ENCODE assay signal across 11 cellular contexts in genomic region chr14:68608235-68608962, GRCh38.
DNase-seq lines count a peak whose midpoint lies in the region; ATAC-seq and TF ChIP-seq lines count a peak whose summit lies in the region.
"Had no signal": no experiment of that assay in that cellular context is flagged by ENCODE, and none has a peak within 500 bp of the region (broad histone marks: within the 10 kb centered on the region; RNA-seq: fewer than 3 reads in every experiment).

No MANE protein-coding gene starts in this region.

- POLR2A ChIA-PET in activated B cell treated with CpG ODN at 0.5 μM for 24 hours (lab: Charles Lee) (interaction anchor here (0.7 to 1.0 kb wide), 3 partner anchors 10 to 206 kb away, joined by 3 to 6 read pairs (median 3); no protein-coding TSS in a partner anchor), WTC11 (lab: Charles Lee) (no interaction called here)

- H3K36me3 ChIP-seq in HUES6 (ENCODE audit: control insufficient read depth, insufficient read depth, low read length) = no peaks in the 10 kb centered on the region
- no peaks in the 10 kb centered on the region for H3K36me3 ChIP-seq in skeletal muscle satellite cell (ENCODE audit: insufficient read depth, low read length)

- TF ChIP-seq CTCF in activated B cell treated with CpG ODN at 0.5 μM for 24 hours (IDR thresholded peaks at IDR 0.05) (no peak), WTC11 (IDR thresholded peaks at IDR 0.05) (no peak)

- no peak overlapping the region for H3K4me2 ChIP-seq in skeletal muscle satellite cell (ENCODE audit: low read length)

- H3K27me3 ChIP-seq in HUES6 (ENCODE audit: control insufficient read depth, insufficient read depth, low read length) (no peaks in the 10 kb centered on the region), skeletal muscle satellite cell (ENCODE audit: control insufficient read depth, insufficient read depth, low read length) (no peaks in the 10 kb centered on the region)

- H3K9me3 ChIP-seq in HUES6 (ENCODE audit: control insufficient read depth, insufficient read depth, low read depth, low read length) = peaks cover 4% of the 10 kb centered on the region; the same call in 1 of the 2 replicates
- peaks cover 15% of the 10 kb centered on the region for H3K9me3 ChIP-seq in skeletal muscle satellite cell (replicated peaks; ENCODE audit: low read length)

- DNase-seq in activated B cell treated with CpG ODN at 0.5 μM for 24 hours (no peak), left kidney (ENCODE audit: low read depth, low spot score) (peak; percentile 44), cortex of kidney (lab: John Stamatoyannopoulos, UW) (no peak), WTC11 (ENCODE audit: low spot score) (no peak), NCI-H1694 treated with DMSO at 0.1 percent for 48 hours (lab: John Stamatoyannopoulos, UW) (no peak)
- DNase-seq: DMS53, SW 1271 had no signal

- H3K27me3 Mint-ChIP-seq in activated B cell treated with CpG ODN at 0.5 μM for 24 hours = no peaks in the 10 kb centered on the region
- no peaks in the 10 kb centered on the region for H3K27me3 Mint-ChIP-seq in WTC11 (ENCODE audit: low read depth)

- H3K4me3 Mint-ChIP-seq in activated B cell treated with CpG ODN at 0.5 μM for 24 hours (no peak overlapping the region), WTC11 (no peak overlapping the region)

- CTCF ChIA-PET in activated B cell treated with CpG ODN at 0.5 μM for 24 hours (lab: Charles Lee) = no interaction called here
- CTCF ChIA-PET in WTC11 (lab: Charles Lee) = interaction anchor here (1.3 kb wide), 1 partner anchor 51 kb away, joined by 3 read pairs; no protein-coding TSS in a partner anchor

- H3K9me3 Mint-ChIP-seq in activated B cell treated with CpG ODN at 0.5 μM for 24 hours (peaks cover 4% of the 10 kb centered on the region), WTC11 (0 out of 2 replicates have a peak, but pooled peaks cover 6% of the 10 kb centered on the region)

- ATAC-seq in activated B cell treated with CpG ODN at 0.5 μM for 24 hours (ENCODE audit: low read depth) = peak; percentile 47
- no peak for ATAC-seq in HG02870 (IDR thresholded peaks at IDR 0.05; ENCODE audit: unreplicated experiment)
- ATAC-seq in WTC11 = no peak

- peak overlapping the region; percentile 36 for H3K27ac Mint-ChIP-seq in activated B cell treated with CpG ODN at 0.5 μM for 24 hours
- H3K27ac Mint-ChIP-seq in WTC11 = no peak overlapping the region; the same call in 1 of the 2 replicates
- H3K27ac Mint-ChIP-seq: activated T-helper 2 cell treated with anti-CD3 and anti-CD28 coated beads, Interferon-gamma antibody, Interleukin-2, Interleukin-4, amounts not matched to agents 10 μg/mL and 5 μg/mL and 100 μg/mL, durations not matched to agents 14 hours and 24 hours and 36 hours had no signal

- intact Hi-C loops in activated B cell treated with CpG ODN at 0.5 μM for 24 hours (cut with micrococcal nuclease) = no loop called here

- H3K36me3 Mint-ChIP-seq in activated B cell treated with CpG ODN at 0.5 μM for 24 hours (ENCODE audit: low read depth) (peaks cover 2% of the 10 kb centered on the region), WTC11 (no peaks in the 10 kb centered on the region)

- H3K4me1 ChIP-seq in HUES6 (ENCODE audit: control insufficient read depth, insufficient read depth, low read length) (peaks cover 19% of the 10 kb centered on the region), skeletal muscle satellite cell (ENCODE audit: control insufficient read depth, insufficient read depth, low read length) (peaks cover 39% of the 10 kb centered on the region)

- H3K4me1 Mint-ChIP-seq in activated B cell treated with CpG ODN at 0.5 μM for 24 hours = no peaks in the 10 kb centered on the region
- peaks cover 41% of the 10 kb centered on the region for H3K4me1 Mint-ChIP-seq in WTC11

- H3K9ac ChIP-seq in HUES6 (ENCODE audit: low read length) (peak overlapping the region; percentile 45), skeletal muscle satellite cell (ENCODE audit: low read depth, low read length) (peak overlapping the region; percentile 56)

- H3K4me3 ChIP-seq in HUES6 (ENCODE audit: low read depth, low read length) = no peak overlapping the region
- H3K4me3 ChIP-seq in skeletal muscle satellite cell (ENCODE audit: low read length) = no peak overlapping the region

- no peak overlapping the region; the same call in 1 of the 2 replicates for H3K27ac ChIP-seq in HUES6 (ENCODE audit: low read depth, low read length)

TF ChIP-seq in WTC11, 78 proteins besides CTCF, POLR2A, EP300 and RAD21 (continues in another document):
- TF ChIP-seq ZNF219 (CRISPR knock-in tag; IDR thresholded peaks at IDR 0.05; ENCODE audit: borderline replicate concordance) (no peak), ZNF532 (CRISPR knock-in tag; IDR thresholded peaks at IDR 0.05; ENCODE audit: borderline replicate concordance) (no peak), GTF2I (CRISPR knock-in tag; conservative IDR thresholded peaks at IDR 0.05) (no peak), ZNF671 (CRISPR knock-in tag; IDR thresholded peaks at IDR 0.05) (no peak), CBFB (CRISPR knock-in tag; IDR thresholded peaks at IDR 0.05; ENCODE audit: low read depth) (no peak)
- TF ChIP-seq, protein P1, sequence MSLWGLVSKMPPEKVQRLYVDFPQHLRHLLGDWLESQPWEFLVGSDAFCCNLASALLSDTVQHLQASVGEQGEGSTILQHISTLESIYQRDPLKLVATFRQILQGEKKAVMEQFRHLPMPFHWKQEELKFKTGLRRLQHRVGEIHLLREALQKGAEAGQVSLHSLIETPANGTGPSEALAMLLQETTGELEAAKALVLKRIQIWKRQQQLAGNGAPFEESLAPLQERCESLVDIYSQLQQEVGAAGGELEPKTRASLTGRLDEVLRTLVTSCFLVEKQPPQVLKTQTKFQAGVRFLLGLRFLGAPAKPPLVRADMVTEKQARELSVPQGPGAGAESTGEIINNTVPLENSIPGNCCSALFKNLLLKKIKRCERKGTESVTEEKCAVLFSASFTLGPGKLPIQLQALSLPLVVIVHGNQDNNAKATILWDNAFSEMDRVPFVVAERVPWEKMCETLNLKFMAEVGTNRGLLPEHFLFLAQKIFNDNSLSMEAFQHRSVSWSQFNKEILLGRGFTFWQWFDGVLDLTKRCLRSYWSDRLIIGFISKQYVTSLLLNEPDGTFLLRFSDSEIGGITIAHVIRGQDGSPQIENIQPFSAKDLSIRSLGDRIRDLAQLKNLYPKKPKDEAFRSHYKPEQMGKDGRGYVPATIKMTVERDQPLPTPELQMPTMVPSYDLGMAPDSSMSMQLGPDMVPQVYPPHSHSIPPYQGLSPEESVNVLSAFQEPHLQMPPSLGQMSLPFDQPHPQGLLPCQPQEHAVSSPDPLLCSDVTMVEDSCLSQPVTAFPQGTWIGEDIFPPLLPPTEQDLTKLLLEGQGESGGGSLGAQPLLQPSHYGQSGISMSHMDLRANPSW (CRISPR knock-in tag; conservative IDR thresholded peaks at IDR 0.05; ENCODE audit: low read depth) = no peak
- TF ChIP-seq, protein P2, sequence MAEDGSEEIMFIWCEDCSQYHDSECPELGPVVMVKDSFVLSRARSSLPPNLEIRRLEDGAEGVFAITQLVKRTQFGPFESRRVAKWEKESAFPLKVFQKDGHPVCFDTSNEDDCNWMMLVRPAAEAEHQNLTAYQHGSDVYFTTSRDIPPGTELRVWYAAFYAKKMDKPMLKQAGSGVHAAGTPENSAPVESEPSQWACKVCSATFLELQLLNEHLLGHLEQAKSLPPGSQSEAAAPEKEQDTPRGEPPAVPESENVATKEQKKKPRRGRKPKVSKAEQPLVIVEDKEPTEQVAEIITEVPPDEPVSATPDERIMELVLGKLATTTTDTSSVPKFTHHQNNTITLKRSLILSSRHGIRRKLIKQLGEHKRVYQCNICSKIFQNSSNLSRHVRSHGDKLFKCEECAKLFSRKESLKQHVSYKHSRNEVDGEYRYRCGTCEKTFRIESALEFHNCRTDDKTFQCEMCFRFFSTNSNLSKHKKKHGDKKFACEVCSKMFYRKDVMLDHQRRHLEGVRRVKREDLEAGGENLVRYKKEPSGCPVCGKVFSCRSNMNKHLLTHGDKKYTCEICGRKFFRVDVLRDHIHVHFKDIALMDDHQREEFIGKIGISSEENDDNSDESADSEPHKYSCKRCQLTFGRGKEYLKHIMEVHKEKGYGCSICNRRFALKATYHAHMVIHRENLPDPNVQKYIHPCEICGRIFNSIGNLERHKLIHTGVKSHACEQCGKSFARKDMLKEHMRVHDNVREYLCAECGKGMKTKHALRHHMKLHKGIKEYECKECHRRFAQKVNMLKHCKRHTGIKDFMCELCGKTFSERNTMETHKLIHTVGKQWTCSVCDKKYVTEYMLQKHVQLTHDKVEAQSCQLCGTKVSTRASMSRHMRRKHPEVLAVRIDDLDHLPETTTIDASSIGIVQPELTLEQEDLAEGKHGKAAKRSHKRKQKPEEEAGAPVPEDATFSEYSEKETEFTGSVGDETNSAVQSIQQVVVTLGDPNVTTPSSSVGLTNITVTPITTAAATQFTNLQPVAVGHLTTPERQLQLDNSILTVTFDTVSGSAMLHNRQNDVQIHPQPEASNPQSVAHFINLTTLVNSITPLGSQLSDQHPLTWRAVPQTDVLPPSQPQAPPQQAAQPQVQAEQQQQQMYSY (CRISPR knock-in tag; IDR thresholded peaks at IDR 0.05) = no peak
